Comparison of ENCODE assay signal across 20 cellular contexts in the genomic region with DNA sequence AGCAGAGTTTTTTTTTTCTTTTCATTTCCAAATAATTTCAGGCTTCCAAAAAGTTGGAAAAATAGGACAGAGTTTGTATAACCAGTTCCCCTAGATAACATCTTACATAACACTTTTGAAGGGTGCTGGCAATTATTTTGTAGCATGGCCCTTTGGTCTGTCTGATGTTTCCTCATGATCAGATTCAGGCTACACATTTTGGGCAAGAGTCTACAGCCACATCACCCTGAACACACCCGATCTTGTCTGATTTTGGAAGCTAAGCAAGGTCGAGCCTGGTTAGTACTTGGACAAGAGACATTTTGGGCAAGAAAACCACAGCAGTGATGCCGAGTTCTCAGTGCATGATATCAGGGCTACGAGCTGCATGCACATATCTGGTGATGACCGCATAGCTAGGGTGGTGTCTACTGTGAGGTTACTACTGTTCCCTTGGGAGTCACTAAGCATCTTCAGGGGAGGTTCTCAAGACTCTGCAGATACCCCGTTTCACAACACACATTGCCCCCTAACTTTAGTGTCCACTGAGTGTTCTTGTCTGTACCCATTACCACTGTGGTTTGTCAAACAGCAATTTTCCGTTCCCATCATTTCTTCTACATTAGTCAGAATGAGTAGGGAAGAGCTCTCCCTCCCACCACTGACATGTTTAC.
DNase-seq lines count a peak whose midpoint lies in the region; ATAC-seq and TF ChIP-seq lines count a peak whose summit lies in the region.
"Had no signal": no experiment of that assay in that cellular context is flagged by ENCODE, and none has a peak within 500 bp of the region (broad histone marks: within the 10 kb centered on the region; RNA-seq: fewer than 3 reads in every experiment).

No MANE protein-coding gene starts in this region.

- no peak overlapping the region for H3K27ac Mint-ChIP-seq in activated CD8-positive, alpha-beta T cell treated with anti-CD3 and anti-CD28 coated beads for 36 hours
- H3K27ac Mint-ChIP-seq: stimulated activated naive B cell treated with anti-CD40 and anti-IgM and Interleukin-4, amounts not matched to agents 10 μg/mL and 1 μg/mL and 100 μg/mL, for 72 hours had no signal

- H3K27me3 Mint-ChIP-seq in activated CD8-positive, alpha-beta T cell treated with anti-CD3 and anti-CD28 coated beads for 36 hours, result no peaks in the 10 kb centered on the region
- H3K27me3 Mint-ChIP-seq: activated T-helper 17 cell treated with anti-CD3 and anti-CD28 coated beads, Interleukin-2, amount 50 U/mL, for 72 hours had no signal

- intact Hi-C loops in activated CD8-positive, alpha-beta T cell treated with anti-CD3 and anti-CD28 coated beads for 36 hours (cut with micrococcal nuclease), result no loop called here

- no peaks in the 10 kb centered on the region for H3K79me2 ChIP-seq in ACC112 (ENCODE audit: control insufficient read depth, insufficient read depth, low read length, unreplicated experiment)

- POLR2A ChIA-PET in activated CD8-positive, alpha-beta T cell treated with anti-CD3 and anti-CD28 coated beads for 36 hours (lab: Charles Lee), result interaction anchor here (1.0 kb wide), 1 partner anchor 210 kb away, joined by 3 read pairs; no protein-coding TSS in a partner anchor

- H3K36me3 ChIP-seq in ACC112 (ENCODE audit: insufficient read depth, low read length), result no peaks in the 10 kb centered on the region
- H3K36me3 ChIP-seq: prostate gland, SJCRH30, transverse colon had no signal

- H3K4me1 Mint-ChIP-seq in activated CD8-positive, alpha-beta T cell treated with anti-CD3 and anti-CD28 coated beads for 36 hours (ENCODE audit: low read depth), result peaks cover 15% of the 10 kb centered on the region

- H3K4me3 Mint-ChIP-seq in activated CD8-positive, alpha-beta T cell treated with anti-CD3 and anti-CD28 coated beads for 36 hours, result no peak overlapping the region
- H3K4me3 Mint-ChIP-seq: activated T-helper 17 cell treated with anti-CD3 and anti-CD28 coated beads, Interleukin-2, amount 50 U/mL, for 72 hours; nephron progenitor cell; stimulated activated naive B cell treated with anti-CD40 and anti-IgM and Interleukin-4, amounts not matched to agents 10 μg/mL and 1 μg/mL and 100 μg/mL, for 72 hours had no signal

- H3K4me1 ChIP-seq in ACC112 (ENCODE audit: control insufficient read depth, insufficient read depth, low read length, unreplicated experiment), result peaks cover 26% of the 10 kb centered on the region
- H3K4me1 ChIP-seq: prostate gland, SJCRH30 had no signal

- no peaks in the 10 kb centered on the region for H3K9me3 Mint-ChIP-seq in activated CD8-positive, alpha-beta T cell treated with anti-CD3 and anti-CD28 coated beads for 36 hours
- H3K9me3 Mint-ChIP-seq: activated T-helper 17 cell treated with anti-CD3 and anti-CD28 coated beads, Interleukin-2, amount 50 U/mL, for 72 hours; nephron progenitor cell; stimulated activated naive B cell treated with anti-CD40 and anti-IgM and Interleukin-4, amounts not matched to agents 10 μg/mL and 1 μg/mL and 100 μg/mL, for 72 hours had no signal

- no peak overlapping the region for H2AFZ ChIP-seq in ACC112 (ENCODE audit: low read length, unreplicated experiment)

- peaks cover 8% of the 10 kb centered on the region for H3K36me3 Mint-ChIP-seq in activated CD8-positive, alpha-beta T cell treated with anti-CD3 and anti-CD28 coated beads for 36 hours (ENCODE audit: low read depth)

- CTCF ChIA-PET in activated CD8-positive, alpha-beta T cell treated with anti-CD3 and anti-CD28 coated beads for 36 hours (lab: Charles Lee), result interaction anchor here (1.1 to 3.4 kb wide), 5 partner anchors 8 to 385 kb away, joined by 3 to 20 read pairs (median 4); no protein-coding TSS in a partner anchor

- ATAC-seq in left lobe of liver (peak; percentile 28), GM19324 (IDR thresholded peaks at IDR 0.05; ENCODE audit: low FRiP score, unreplicated experiment) (no peak), HG03097 (IDR thresholded peaks at IDR 0.05; ENCODE audit: low FRiP score, unreplicated experiment) (no peak), HG02870 (IDR thresholded peaks at IDR 0.05; ENCODE audit: unreplicated experiment) (no peak)
- no peak for ATAC-seq in activated CD8-positive, alpha-beta T cell treated with anti-CD3 and anti-CD28 coated beads for 36 hours
- ATAC-seq: activated T-helper 17 cell treated with anti-CD3 and anti-CD28 coated beads, Interleukin-2, amount 50 U/mL, for 72 hours; GM12878; stimulated activated naive B cell treated with anti-CD40 and anti-IgM and Interleukin-4, amounts not matched to agents 10 μg/mL and 1 μg/mL and 100 μg/mL, for 72 hours had no signal

- H3K4me3 ChIP-seq in ACC112 (ENCODE audit: low read depth, low read length), result no peak overlapping the region
- H3K4me3 ChIP-seq: GM12878, prostate gland, SJCRH30, transverse colon had no signal

- TF ChIP-seq CTCF in activated CD8-positive, alpha-beta T cell treated with anti-CD3 and anti-CD28 coated beads for 36 hours (IDR thresholded peaks at IDR 0.05), result no peak

- DNase-seq in ELR (ENCODE audit: low read depth), result peak; percentile 58
- DNase-seq in amniotic epithelial cell (ENCODE audit: low read depth), result peak; percentile 93
- DNase-seq in left lobe of liver (ENCODE audit: low spot score), result no peak
- DNase-seq in activated CD8-positive, alpha-beta T cell treated with anti-CD3 and anti-CD28 coated beads for 36 hours, result no peak
- DNase-seq: ACHN; effector memory CD4-positive, alpha-beta T cell; kidney; NCI-H1436; NCI-H748 treated with DMSO at 0.1 percent for 48 hours; nephron progenitor cell; SJCRH30; stimulated activated naive B cell treated with anti-CD40 and anti-IgM and Interleukin-4, amounts not matched to agents 10 μg/mL and 1 μg/mL and 100 μg/mL, for 72 hours; transverse colon had no signal

- no peaks in the 10 kb centered on the region for H3K27me3 ChIP-seq in ACC112 (ENCODE audit: insufficient read depth, low read length)
- H3K27me3 ChIP-seq: SJCRH30, transverse colon had no signal

- peak overlapping the region; percentile 80 for H3K27ac ChIP-seq in ACC112 (ENCODE audit: low read depth, low read length)
- H3K27ac ChIP-seq: prostate gland, SJCRH30, transverse colon had no signal

Comparison
In these comparisons a context has a peak if more than half of its experiments do, and no peak if none do; other contexts are left out.
1. DNase-seq: peak in ELR (single experiment) and amniotic epithelial cell (single experiment); none in left lobe of liver (single experiment) and activated CD8-positive, alpha-beta T cell treated with anti-CD3 and anti-CD28 coated beads for 36 hours (single experiment).